10 cellular contexts compared by ENCODE assay signal in the genomic region with DNA sequence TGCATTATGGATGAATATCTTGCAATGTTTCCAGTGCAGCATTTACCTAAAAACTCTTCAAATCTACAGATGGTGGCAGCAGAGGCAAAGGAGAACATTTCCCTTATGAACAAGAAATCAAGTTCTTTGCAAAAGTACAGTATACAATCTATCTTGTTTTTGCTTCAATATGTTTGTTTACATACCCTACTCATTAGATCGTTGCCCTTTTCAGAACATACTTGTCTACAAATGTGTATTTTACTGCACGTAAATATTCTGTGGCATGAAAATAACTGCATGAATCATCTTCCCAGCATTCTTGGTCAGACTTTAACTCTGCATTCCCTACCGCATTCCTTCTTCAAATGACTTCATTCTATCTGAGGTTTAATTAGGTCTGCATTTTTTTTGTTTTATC.
DNase-seq lines count a peak whose midpoint lies in the region; ATAC-seq, FAIRE-seq and TF ChIP-seq lines count a peak whose summit lies in the region.
"Had no signal": no experiment of that assay in that cellular context is flagged by ENCODE, and none has a peak within 500 bp of the region (broad histone marks: within the 10 kb centered on the region; RNA-seq: fewer than 3 reads in every experiment).

No MANE protein-coding gene starts in this region.

- no peaks in the 10 kb centered on the region for H3K9me3 Mint-ChIP-seq in endodermal cell

- 95 to 100% methylated on average over 2 to 3 of the region's 3 CpGs for WGBS in endodermal cell (ENCODE audit: insufficient coverage in 1 of 2, insufficient read length in 1 of 2), 2 experiments
- WGBS in pancreas, 2 donors: 29 to 42% methylated on average over 3 of the region's 3 CpGs

- H3K4me3 ChIP-seq in endodermal cell (ENCODE audit: low read length) (no peak overlapping the region), pancreas (no peak overlapping the region)
- H3K4me3 ChIP-seq: SJCRH30 had no signal

- peak; percentile 64 for TF ChIP-seq CTCF in endodermal cell (conservative IDR thresholded peaks at IDR 0.05)
- TF ChIP-seq CTCF in pancreas (IDR thresholded peaks at IDR 0.05): no peak

- H3K27ac Mint-ChIP-seq in endodermal cell: no peak overlapping the region

- H3K27me3 ChIP-seq in endodermal cell (ENCODE audit: control insufficient read depth, insufficient read depth, low read length, poor library complexity, severe bottlenecking) (no peaks in the 10 kb centered on the region), pancreas (no peaks in the 10 kb centered on the region)
- H3K27me3 ChIP-seq: SJCRH30 had no signal

- H3K4me3 Mint-ChIP-seq in endodermal cell: no peak overlapping the region

- H3K9me3 ChIP-seq in endodermal cell (ENCODE audit: control insufficient read depth, low read length) (no peaks in the 10 kb centered on the region), pancreas (no peaks in the 10 kb centered on the region)
- H3K9me3 ChIP-seq: SJCRH30 had no signal

- ATAC-seq in pancreas: peak in 2 of 4 donors; percentile 50 to 59

- H3K4me1 Mint-ChIP-seq in endodermal cell: peaks cover 8% of the 10 kb centered on the region

- H3K36me3 ChIP-seq in endodermal cell (ENCODE audit: control insufficient read depth, insufficient read depth, low read length) (no peaks in the 10 kb centered on the region), pancreas (no peaks in the 10 kb centered on the region)
- H3K36me3 ChIP-seq: SJCRH30 had no signal

- no peaks in the 10 kb centered on the region for H3K27me3 Mint-ChIP-seq in endodermal cell (ENCODE audit: insufficient read depth)

- intact Hi-C loops in pancreas (cut with DNase I): no loop called here

- H3K9ac ChIP-seq in endodermal cell (ENCODE audit: extremely low read depth, low read length, poor library complexity, severe bottlenecking): no peak overlapping the region

- no peak overlapping the region for H3K27ac ChIP-seq in endodermal cell (ENCODE audit: low read depth, low read length)
- no peak overlapping the region for H3K27ac ChIP-seq in pancreas
- H3K27ac ChIP-seq: HL-60, SJCRH30 had no signal

- FAIRE-seq in pancreas (lab: Jason Lieb, UNC): peak; percentile 34

- no peaks in the 10 kb centered on the region for H3K36me3 Mint-ChIP-seq in endodermal cell (ENCODE audit: low read depth)

- DNase-seq in ELR (ENCODE audit: low read depth): peak; percentile 91
- DNase-seq in NCI-H226: peak; percentile 49
- no peak for DNase-seq in endodermal cell
- DNase-seq in pancreas: no peak
- no peak for DNase-seq in stimulated activated CD4-positive, alpha-beta T cell treated with anti-CD3 and anti-CD28 coated beads, Interleukin-1b, Interleukin-23, amount 100 ng/mL, for 48 hours
- no peak for DNase-seq in activated CD4-positive, alpha-beta T cell treated with anti-CD3 and anti-CD28 coated beads for 48 hours
- no peak for DNase-seq in activated CD4-positive, alpha-beta T cell treated with anti-CD3 and anti-CD28 coated beads, Interleukin-2, amount 50 U/mL, for 1 hour
- no peak for DNase-seq in stimulated activated CD4-positive, alpha-beta T cell treated with anti-CD3 and anti-CD28 coated beads, Interleukin-4, amount 100 ng/mL, for 4 hours

- H3K4me1 ChIP-seq in endodermal cell (ENCODE audit: control insufficient read depth, insufficient read depth, low read length) (no peaks in the 10 kb centered on the region), pancreas (no peaks in the 10 kb centered on the region)
- H3K4me1 ChIP-seq: SJCRH30 had no signal

Comparison
In these comparisons a context has a peak if more than half of its experiments do, and no peak if none do; other contexts are left out.
1. DNase-seq: peak in ELR (single experiment) and NCI-H226 (single experiment); none in endodermal cell (single experiment), pancreas (0 of 6), stimulated activated CD4-positive, alpha-beta T cell treated with anti-CD3 and anti-CD28 coated beads, Interleukin-1b, Interleukin-23, amount 100 ng/mL, for 48 hours (single experiment), activated CD4-positive, alpha-beta T cell treated with anti-CD3 and anti-CD28 coated beads for 48 hours (single experiment), activated CD4-positive, alpha-beta T cell treated with anti-CD3 and anti-CD28 coated beads, Interleukin-2, amount 50 U/mL, for 1 hour (single experiment) and stimulated activated CD4-positive, alpha-beta T cell treated with anti-CD3 and anti-CD28 coated beads, Interleukin-4, amount 100 ng/mL, for 4 hours (0 of 2).